ENCODE assay signal across 27 cellular contexts in the genomic region with DNA sequence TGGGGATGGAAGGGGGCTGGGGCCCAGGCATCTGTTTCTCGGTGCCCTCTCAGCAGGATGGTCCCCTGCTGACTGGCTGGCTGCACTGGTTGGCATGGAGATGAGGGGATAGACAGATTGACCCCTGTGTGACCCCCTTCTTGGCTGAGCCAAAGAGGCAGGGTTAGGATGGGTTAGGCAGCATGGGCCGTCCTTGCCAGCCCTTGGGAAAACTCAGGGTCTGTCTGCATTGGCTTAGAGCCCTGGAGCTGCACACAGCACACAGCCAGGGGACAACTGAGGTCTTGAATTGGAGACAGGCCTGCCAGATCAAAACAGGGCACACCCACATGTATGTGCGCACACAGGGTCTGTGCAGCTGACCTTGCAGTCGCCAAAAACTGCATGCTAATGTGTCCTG. TPM values are rescaled to one million over a fixed set of nuclear protein-coding genes. Genes with fewer than 3 reads are reported as not detected.
A peak's percentile ranks its signal among the peaks of the same experiment; 100 is the strongest.
DNase-seq lines count a peak whose midpoint lies in the region; ATAC-seq and TF ChIP-seq lines count a peak whose summit lies in the region.
"Had no signal": no experiment of that assay in that cellular context is flagged by ENCODE, and none has a peak within 500 bp of the region (broad histone marks: within the 10 kb centered on the region; RNA-seq: fewer than 3 reads in every experiment).

No MANE protein-coding gene starts in this region.

- WGBS in adipose tissue, 3 donors: 54 to 64% (median 55%) methylated on average over 4 of the region's 4 CpGs
- WGBS in heart right ventricle, 2 donors: 56 to 69% methylated on average over 4 of the region's 4 CpGs

- H3K36me3 Mint-ChIP-seq in activated naive CD4-positive, alpha-beta T cell treated with anti-CD3 and anti-CD28 coated beads, Interleukin-2, amount 50 U/mL, for 72 hours: no peaks in the 10 kb centered on the region

- H4K20me1 ChIP-seq in BLaER1 treated with 17β-estradiol and CSF1 and Interleukin-3, amounts not matched to agents 10 nM and 100 nM: no peaks in the 10 kb centered on the region; a peak in 2 of 22 replicates

- H3K9me3 Mint-ChIP-seq in activated naive CD4-positive, alpha-beta T cell treated with anti-CD3 and anti-CD28 coated beads, Interleukin-2, amount 50 U/mL, for 72 hours: no peaks in the 10 kb centered on the region
- H3K9me3 Mint-ChIP-seq: CD4-positive, alpha-beta memory T cell had no signal

- no peak overlapping the region for H3K27ac Mint-ChIP-seq in activated naive CD4-positive, alpha-beta T cell treated with anti-CD3 and anti-CD28 coated beads, Interleukin-2, amount 50 U/mL, for 72 hours

- no peak for TF ChIP-seq CTCF in heart right ventricle (IDR thresholded peaks at IDR 0.05)

- H3K4me1 ChIP-seq in BLaER1 treated with 17β-estradiol and CSF1 and Interleukin-3, amounts not matched to agents 10 nM and 100 nM: peaks cover 63 to 100% (median 95%) of the 10 kb centered on the region in 10 experiments
- peaks cover 0 to 86% (median 11%) of the 10 kb centered on the region in 9 donors for H3K4me1 ChIP-seq in heart right ventricle
- peaks cover 15 to 28% (median 17%) of the 10 kb centered on the region in 3 donors for H3K4me1 ChIP-seq in skeletal muscle tissue (ENCODE audit: control insufficient read depth in 3 of 3, insufficient read depth in 3 of 3, low read length in 3 of 3)
- H3K4me1 ChIP-seq: foreskin keratinocyte, prostate gland had no signal

- intact Hi-C loops in heart right ventricle (cut with DNase I): no loop called here

- peak overlapping the region; percentile 79 to 98 (median 94) for H3K4me2 ChIP-seq in BLaER1 treated with 17β-estradiol and CSF1 and Interleukin-3, amounts not matched to agents 10 nM and 100 nM
- H3K4me2 ChIP-seq: hepatocyte had no signal

- no peaks in the 10 kb centered on the region for H3K27me3 ChIP-seq in BLaER1 treated with 17β-estradiol and CSF1 and Interleukin-3, amounts not matched to agents 10 nM and 100 nM
- H3K27me3 ChIP-seq in heart right ventricle (no peaks in the 10 kb centered on the region), skeletal muscle tissue (ENCODE audit: control insufficient read depth in 3 of 3, insufficient read depth in 3 of 3, low read length in 3 of 3) (no peaks in the 10 kb centered on the region)
- H3K27me3 ChIP-seq: adrenal gland, foreskin keratinocyte, hepatocyte had no signal

- H3K36me3 ChIP-seq in BLaER1 treated with 17β-estradiol and CSF1 and Interleukin-3, amounts not matched to agents 10 nM and 100 nM: peaks cover 13 to 95% (median 40%) of the 10 kb centered on the region in 11 experiments; a peak in 19 of 22 replicates
- H3K36me3 ChIP-seq in heart right ventricle (peaks cover 0 to 100% (median 72%) of the 10 kb centered on the region in 9 donors), skeletal muscle tissue (ENCODE audit: control insufficient read depth in 3 of 3, insufficient read depth in 3 of 3, low read length in 3 of 3) (peaks cover 34 to 54% (median 37%) of the 10 kb centered on the region in 3 donors)

- peak overlapping the region in 5 of 10 experiments; percentile 2 to 40 (median 32); a peak in 6 of 20 replicates for H3K4me3 ChIP-seq in BLaER1 treated with 17β-estradiol and CSF1 and Interleukin-3, amounts not matched to agents 10 nM and 100 nM
- no peak overlapping the region for H3K4me3 ChIP-seq in heart right ventricle
- no peak overlapping the region for H3K4me3 ChIP-seq in skeletal muscle tissue (ENCODE audit: low read length in 3 of 3)
- H3K4me3 ChIP-seq: adrenal gland, hepatocyte, lower lobe of right lung, prostate gland, spleen had no signal

- H3K9ac ChIP-seq in BLaER1 treated with 17β-estradiol and CSF1 and Interleukin-3, amounts not matched to agents 10 nM and 100 nM: peak overlapping the region in 8 of 11 experiments; percentile 7 to 69 (median 56); a peak in 12 of 22 replicates
- H3K9ac ChIP-seq in skeletal muscle tissue (ENCODE audit: low read depth in 1 of 3, low read length in 3 of 3): no peak overlapping the region

- DNase-seq in heart right ventricle (no peak), NCI-H345 (lab: John Stamatoyannopoulos, UW) (no peak), superior temporal gyrus (ENCODE audit: extremely low spot score) (no peak)
- no peak for DNase-seq in activated effector memory CD4-positive, alpha-beta T cell treated with Interleukin-2 at 50 U/mL for 16 hours
- DNase-seq in activated naive CD4-positive, alpha-beta T cell treated with anti-CD3 and anti-CD28 coated beads, Interleukin-2, amount 50 U/mL, for 72 hours (ENCODE audit: low spot score in 2 of 2): no peak
- DNase-seq: activated CD4-positive, alpha-beta T cell treated with anti-CD3 and anti-CD28 coated beads, Interleukin-2, amount 50 U/mL, for 4 hours; activated CD8-positive, alpha-beta memory T cell treated with anti-CD3 and anti-CD28 coated beads, Interleukin-2, amount 50 U/mL, for 48 hours; activated gamma-delta T cell; CD4-positive, alpha-beta memory T cell; central memory CD4-positive, alpha-beta T cell; DMS53; foreskin keratinocyte; GF-D8; lower lobe of right lung; NCI-H526; spleen; stimulated activated CD4-positive, alpha-beta T cell treated with anti-CD3 and anti-CD28 coated beads, Interleukin-4, amount 100 ng/mL, for 1 hour; stimulated activated naive CD8-positive, alpha-beta T cell treated with anti-CD3 and anti-CD28 coated beads, Interleukin-15, Interleukin-2, amounts not matched to agents 100 U/mL and 50 U/mL, for 24 hours; T-helper 9 cell had no signal

- no peaks in the 10 kb centered on the region for H3K9me3 ChIP-seq in BLaER1 treated with 17β-estradiol and CSF1 and Interleukin-3, amounts not matched to agents 10 nM and 100 nM (replicated peaks in 1 of 11)
- H3K9me3 ChIP-seq in heart right ventricle (no peaks in the 10 kb centered on the region), skeletal muscle tissue (ENCODE audit: control insufficient read depth in 3 of 3, low read length in 3 of 3) (no peaks in the 10 kb centered on the region)
- H3K9me3 ChIP-seq: adrenal gland, lower lobe of right lung, prostate gland, spleen had no signal

- peak in 5 of 8 donors; percentile 7 to 32 (median 18) for ATAC-seq in heart right ventricle
- ATAC-seq in activated naive CD4-positive, alpha-beta T cell treated with anti-CD3 and anti-CD28 coated beads, Interleukin-2, amount 50 U/mL, for 72 hours: no peak
- ATAC-seq: foreskin keratinocyte; lower lobe of right lung; stimulated activated naive CD8-positive, alpha-beta T cell treated with anti-CD3 and anti-CD28 coated beads, Interleukin-15, Interleukin-2, amounts not matched to agents 100 U/mL and 50 U/mL, for 24 hours had no signal

- peak overlapping the region in 10 of 11 experiments; percentile 47 to 85 (median 72); a peak in 19 of 22 replicates for H3K27ac ChIP-seq in BLaER1 treated with 17β-estradiol and CSF1 and Interleukin-3, amounts not matched to agents 10 nM and 100 nM
- H3K27ac ChIP-seq in adipose tissue (ENCODE audit: low read depth, low read length) (peak overlapping the region; percentile 9), heart right ventricle (peak overlapping the region in 6 of 10 donors; percentile 2 to 91 (median 28)), skeletal muscle tissue (ENCODE audit: low read depth, low read length) (peak overlapping the region; percentile 19)
- H3K27ac ChIP-seq: foreskin keratinocyte, hepatocyte, lower lobe of right lung, prostate gland had no signal

RNA-seq across cellular contexts. Expression of gene LRP1-AS, which starts 11.2 kb away (rescaled TPM):
- polyA plus RNA-seq in adipose tissue: not detected
- total RNA-seq in heart right ventricle: not detected
- not detected for polyA plus RNA-seq in heart right ventricle
- 1.0 TPM for total RNA-seq in skeletal muscle tissue
- total RNA-seq in activated naive CD4-positive, alpha-beta T cell treated with anti-CD3 and anti-CD28 coated beads, Interleukin-2, amount 50 U/mL, for 72 hours: not detected
- total RNA-seq: adrenal gland; CD4-positive, alpha-beta memory T cell; foreskin keratinocyte; hepatocyte; lower lobe of right lung; prostate gland; RPMI7951; spleen; urinary bladder had no signal
- polyA plus RNA-seq: adrenal gland; CD4-positive, alpha-beta memory T cell; foreskin keratinocyte; spleen; urinary bladder had no signal

RNA-seq across cellular contexts. Expression of gene LRP1, which starts 30.4 kb away (rescaled TPM):
- polyA plus RNA-seq in adipose tissue: 100 to 1,000 TPM in 2 of 3 donors, 10 to 100 TPM in 1; 28.1 to 414 (median 116) TPM
- 100 to 1,000 TPM in 4 of 10 donors, 10 to 100 TPM in 6; 46.3 to 259 (median 82.7) TPM for total RNA-seq in heart right ventricle
- 10 to 100 TPM; 46.6 to 46.7 TPM for polyA plus RNA-seq in heart right ventricle
- total RNA-seq in skeletal muscle tissue: 118 TPM
- total RNA-seq in activated naive CD4-positive, alpha-beta T cell treated with anti-CD3 and anti-CD28 coated beads, Interleukin-2, amount 50 U/mL, for 72 hours: 1 to 10 TPM; 1.3 to 5.9 TPM

RNA-seq across cellular contexts. Expression of gene STAT6, which starts 47.5 kb away (rescaled TPM):
- polyA plus RNA-seq in adipose tissue (100 to 1,000 TPM in 2 of 3 donors, 10 to 100 TPM in 1; 57.2 to 170 (median 120) TPM), heart right ventricle (10 to 100 TPM; 36.0 to 77.8 TPM)
- total RNA-seq in heart right ventricle (10 to 100 TPM; 23.3 to 72.3 (median 38.0) TPM), skeletal muscle tissue (31.8 TPM)
- 100 to 1,000 TPM; 213 to 283 TPM for total RNA-seq in activated naive CD4-positive, alpha-beta T cell treated with anti-CD3 and anti-CD28 coated beads, Interleukin-2, amount 50 U/mL, for 72 hours

RNA-seq across cellular contexts. Expression of gene NXPH4, which starts 57.9 kb away (rescaled TPM):
- polyA plus RNA-seq in adipose tissue (1 to 10 TPM; 2.0 to 4.5 (median 3.4) TPM), heart right ventricle (1 to 10 TPM in 1 of 2 donors, under 1 TPM in 1; 0.66 to 1.8 TPM)
- total RNA-seq in heart right ventricle (1 to 10 TPM in 7 of 10 donors, under 1 TPM in 3; 0.18 to 6.2 (median 2.3) TPM), skeletal muscle tissue (not detected)
- under 1 TPM; 0.11 to 0.54 TPM for total RNA-seq in activated naive CD4-positive, alpha-beta T cell treated with anti-CD3 and anti-CD28 coated beads, Interleukin-2, amount 50 U/mL, for 72 hours
- total RNA-seq: CD4-positive, alpha-beta memory T cell; lower lobe of right lung had no signal
- polyA plus RNA-seq: CD4-positive, alpha-beta memory T cell had no signal

Comparison
In these comparisons a context has a peak if more than half of its experiments do, and no peak if none do; other contexts are left out.
1. H3K27ac ChIP-seq: peak in every context shown above with its lines; median percentile 72 in BLaER1 treated with 17β-estradiol and CSF1 and Interleukin-3, amounts not matched to agents 10 nM and 100 nM; 28 in heart right ventricle; 19 in skeletal muscle tissue; 9 in adipose tissue.
2. H3K9ac ChIP-seq: peak in BLaER1 treated with 17β-estradiol and CSF1 and Interleukin-3, amounts not matched to agents 10 nM and 100 nM (8 of 11); none in skeletal muscle tissue (0 of 3).
3. ATAC-seq: peak in heart right ventricle (5 of 8); none in activated naive CD4-positive, alpha-beta T cell treated with anti-CD3 and anti-CD28 coated beads, Interleukin-2, amount 50 U/mL, for 72 hours (0 of 2).
4. RNA of gene LRP1, which starts 30.4 kb away (total RNA-seq): 118 TPM in skeletal muscle tissue (single experiment) and 46.3 to 259 TPM in heart right ventricle; 1.3 to 5.9 TPM in activated naive CD4-positive, alpha-beta T cell treated with anti-CD3 and anti-CD28 coated beads, Interleukin-2, amount 50 U/mL, for 72 hours; every median in the first group is over 4 times any median in the second.